7 cellular contexts compared by ENCODE assay signal in genomic region chr10:49679480-49679893, GRCh38. TPM values are rescaled to one million over a fixed set of nuclear protein-coding genes. Genes with fewer than 3 reads are reported as not detected.
DNase-seq lines count a peak whose midpoint lies in the region; ATAC-seq lines count a peak whose summit lies in the region.

Gene C10orf53, plus strand, starts transcription at chr10:49679651. Its CDS starts 47 bp downstream, at chr10:49679698.

- H3K23ac ChIP-seq in mesendoderm (ENCODE audit: low read length), result no peak within 1 kb of the TSS

- H3K56ac ChIP-seq in mesendoderm (ENCODE audit: low read length), result no peak within 1 kb of the TSS

- H3K4me3 ChIP-seq in endocrine pancreas (ENCODE audit: control insufficient read depth, insufficient read depth, low read length) (peak within 1 kb of the TSS; percentile 87), mesendoderm (ENCODE audit: low read length) (no peak within 1 kb of the TSS)

- no peak within 1 kb of the TSS for H3K27ac ChIP-seq in mesendoderm (ENCODE audit: low read depth, low read length)

- H3K79me2 ChIP-seq in mesendoderm (ENCODE audit: control insufficient read depth, insufficient read depth, low read length), result no peaks in the 10 kb centered on the region

- no peaks in the 10 kb centered on the region for H3K79me1 ChIP-seq in mesendoderm (ENCODE audit: low read length)

- H4K5ac ChIP-seq in mesendoderm (ENCODE audit: low read length), result no peak within 1 kb of the TSS

- H2BK5ac ChIP-seq in mesendoderm (ENCODE audit: low read length), result no peak within 1 kb of the TSS

- H3K9me3 ChIP-seq in endocrine pancreas (ENCODE audit: control insufficient read depth, low read length), result no peaks in the 10 kb centered on the region

- H2BK120ac ChIP-seq in mesendoderm (ENCODE audit: low read depth, low read length), result no peak within 1 kb of the TSS

- H3K36me3 ChIP-seq in endocrine pancreas (ENCODE audit: control insufficient read depth, insufficient read depth, low read length) (no peaks in the 10 kb centered on the region), mesendoderm (ENCODE audit: control insufficient read depth, insufficient read depth, low read length) (no peaks in the 10 kb centered on the region)

- no peaks in the 10 kb centered on the region for H3K27me3 ChIP-seq in endocrine pancreas (ENCODE audit: control insufficient read depth, insufficient read depth, low read length)
- peaks cover 12% of the 10 kb centered on the region for H3K27me3 ChIP-seq in mesendoderm (ENCODE audit: insufficient read depth, low read length, poor library complexity)

- no CpG with 5 or more reads among the region's 36 CpGs for WGBS in mesendoderm (ENCODE audit: extremely low coverage, insufficient coverage, low lambda C conversion rate)

- ATAC-seq in GM21723 (IDR thresholded peaks at IDR 0.05; ENCODE audit: unreplicated experiment) (peak; percentile 51), HG03520 (IDR thresholded peaks at IDR 0.05; ENCODE audit: unreplicated experiment) (no peak), GM19467 (IDR thresholded peaks at IDR 0.05; ENCODE audit: unreplicated experiment) (no peak)

- no peak within 1 kb of the TSS for H2BK15ac ChIP-seq in mesendoderm (replicated peaks; ENCODE audit: low read depth)

- H3K9ac ChIP-seq in endocrine pancreas (ENCODE audit: control insufficient read depth, insufficient read depth, low read length) (no peak within 1 kb of the TSS), mesendoderm (ENCODE audit: low read length) (peak within 1 kb of the TSS; percentile 19)

- H3K4me1 ChIP-seq in endocrine pancreas (ENCODE audit: control insufficient read depth, insufficient read depth, low read length) (no peaks in the 10 kb centered on the region), mesendoderm (ENCODE audit: control insufficient read depth, low read depth, low read length) (no peaks in the 10 kb centered on the region)

- H3K18ac ChIP-seq in mesendoderm (ENCODE audit: low read length), result no peak within 1 kb of the TSS

- H2AK5ac ChIP-seq in mesendoderm (ENCODE audit: low read length), result no peak within 1 kb of the TSS

- no peak within 1 kb of the TSS for H3K4ac ChIP-seq in mesendoderm (ENCODE audit: low read depth, low read length)

- H3K4me2 ChIP-seq in mesendoderm (ENCODE audit: low read length), result peak within 1 kb of the TSS; percentile 49

- no peak within 1 kb of the TSS for H4K8ac ChIP-seq in mesendoderm (ENCODE audit: low read depth, low read length)

- peak; percentile 88 for DNase-seq in NCI-H69 (lab: John Stamatoyannopoulos, UW)
- peak; percentile 88 for DNase-seq in mesendoderm
- DNase-seq in NCI-H2107 treated with DMSO at 0.1 percent for 48 hours (lab: John Stamatoyannopoulos, UW; ENCODE audit: unreplicated experiment), result no peak

RNA-seq across cellular contexts. Expression of gene C10orf53, which starts in this region (rescaled TPM):
- polyA plus RNA-seq in mesendoderm (2013, experiment 1 of 2), result not detected
- polyA plus RNA-seq in mesendoderm (2013, experiment 2 of 2), result not detected
